In genomic region chr10:122062831-122063674, GRCh38 we compare ENCODE assay signal across 9 cellular contexts.
DNase-seq lines count a peak whose midpoint lies in the region; ATAC-seq and TF ChIP-seq lines count a peak whose summit lies in the region.
"Had no signal": no experiment of that assay in that cellular context is flagged by ENCODE, and none has a peak within 500 bp of the region (broad histone marks: within the 10 kb centered on the region; RNA-seq: fewer than 3 reads in every experiment).

No MANE protein-coding gene starts in this region.

- H3K4me1 Mint-ChIP-seq in natural killer cell treated with Interleukin-12 subunit alpha and Interleukin-12 subunit beta and Interleukin-15 and Interleukin-18, amount 100 ng/mL, for 72 hours (ENCODE audit: low read depth in 2 of 2), result no peaks in the 10 kb centered on the region

- no peak for TF ChIP-seq CTCF in adrenal gland (IDR thresholded peaks at IDR 0.05)
- TF ChIP-seq CTCF in left ventricle myocardium inferior (IDR thresholded peaks at IDR 0.05; ENCODE audit: borderline replicate concordance), result no peak
- TF ChIP-seq CTCF in sigmoid colon (IDR thresholded peaks at IDR 0.05), result no peak

- no peaks in the 10 kb centered on the region for H3K36me3 ChIP-seq in adrenal gland (replicated peaks in 1 of 2)
- H3K36me3 ChIP-seq in left ventricle myocardium inferior, result no peaks in the 10 kb centered on the region
- H3K36me3 ChIP-seq in sigmoid colon, result no peaks in the 10 kb centered on the region

- peak; percentile 34 to 99 (median 88) for TF ChIP-seq EP300 in sigmoid colon (IDR thresholded peaks at IDR 0.05)

- H3K4me1 ChIP-seq in adrenal gland (replicated peaks in 1 of 2), result peaks cover 0 to 10% of the 10 kb centered on the region in 2 donors
- H3K4me1 ChIP-seq in left ventricle myocardium inferior, result peaks cover 37% of the 10 kb centered on the region
- H3K4me1 ChIP-seq in sigmoid colon, result peaks cover 3 to 26% (median 20%) of the 10 kb centered on the region in 4 donors

- H3K27me3 Mint-ChIP-seq in natural killer cell treated with Interleukin-12 subunit alpha and Interleukin-12 subunit beta and Interleukin-15 and Interleukin-18, amount 100 ng/mL, for 72 hours, result peaks cover 5 to 11% of the 10 kb centered on the region in 2 donors

- H3K27ac Mint-ChIP-seq in natural killer cell treated with Interleukin-12 subunit alpha and Interleukin-12 subunit beta and Interleukin-15 and Interleukin-18, amount 100 ng/mL, for 72 hours, result no peak overlapping the region
- H3K27ac Mint-ChIP-seq: dendritic cell treated with granulocyte-macrophage colony-stimulating factor and Interleukin-4, amounts not matched to agents 40 ng/mL and 50 ng/mL, for 4 days had no signal

- DNase-seq in COLO668 (lab: John Stamatoyannopoulos, UW; ENCODE audit: unreplicated experiment) (peak; percentile 66), NCI-H1436 treated with DMSO at 0.1 percent for 48 hours (lab: John Stamatoyannopoulos, UW) (peak; percentile 66), adrenal gland (peak; percentile 77 to 93 (median 85)), left ventricle myocardium inferior (peak; percentile 85), sigmoid colon (peak; percentile 97)
- no peak for DNase-seq in natural killer cell treated with Interleukin-12 subunit alpha and Interleukin-12 subunit beta and Interleukin-15 and Interleukin-18, amount 100 ng/mL, for 72 hours (ENCODE audit: low spot score)
- DNase-seq in stimulated activated CD4-positive, alpha-beta T cell treated with anti-CD3 and anti-CD28 coated beads, Interleukin-4, amount 100 ng/mL, for 1 hour, result no peak

- WGBS in adrenal gland, 4 donors, result 28 to 35% (median 30%) methylated on average over 12 to 13 of the region's 13 CpGs
- WGBS in sigmoid colon, 2 donors, result 19 to 44% methylated on average over 13 of the region's 13 CpGs

- H3K36me3 Mint-ChIP-seq in natural killer cell treated with Interleukin-12 subunit alpha and Interleukin-12 subunit beta and Interleukin-15 and Interleukin-18, amount 100 ng/mL, for 72 hours, result no peaks in the 10 kb centered on the region

- intact Hi-C loops in adrenal gland (cut with DNase I), result no loop called here
- intact Hi-C loops in left ventricle myocardium inferior (cut with micrococcal nuclease), result loop anchor here (2.0 kb wide), 1 partner anchor 50 kb away; no protein-coding TSS in a partner anchor
- intact Hi-C loops in sigmoid colon (cut with DNase I), result loop anchor here (2.0 kb wide), 2 partner anchors 18 to 50 kb away; no protein-coding TSS in a partner anchor

- H3K27ac ChIP-seq in adrenal gland (peak overlapping the region; percentile 24 to 79 (median 56)), left ventricle myocardium inferior (replicated peaks) (peak overlapping the region; percentile 92), sigmoid colon (peak overlapping the region; percentile 86 to 93 (median 89))

- TF ChIP-seq POLR2A in adrenal gland (IDR thresholded peaks at IDR 0.05) (peak in 1 of 2 donors; percentile 69), sigmoid colon (IDR thresholded peaks at IDR 0.05) (no peak)

- no peak for ATAC-seq in natural killer cell treated with Interleukin-12 subunit alpha and Interleukin-12 subunit beta and Interleukin-15 and Interleukin-18, amount 100 ng/mL, for 72 hours
- ATAC-seq in HG03045 (IDR thresholded peaks at IDR 0.05; ENCODE audit: unreplicated experiment), result no peak

- H3K4me3 Mint-ChIP-seq in natural killer cell treated with Interleukin-12 subunit alpha and Interleukin-12 subunit beta and Interleukin-15 and Interleukin-18, amount 100 ng/mL, for 72 hours, result no peak overlapping the region
- H3K4me3 Mint-ChIP-seq: dendritic cell treated with granulocyte-macrophage colony-stimulating factor and Interleukin-4, amounts not matched to agents 40 ng/mL and 50 ng/mL, for 4 days had no signal

- H3K4me3 ChIP-seq in adrenal gland (no peak overlapping the region), left ventricle myocardium inferior (peak overlapping the region; percentile 3), sigmoid colon (no peak overlapping the region)

- H3K27me3 ChIP-seq in adrenal gland, result no peaks in the 10 kb centered on the region
- H3K27me3 ChIP-seq in left ventricle myocardium inferior (ENCODE audit: low read depth), result no peaks in the 10 kb centered on the region
- H3K27me3 ChIP-seq in sigmoid colon, result no peaks in the 10 kb centered on the region

- H3K9me3 Mint-ChIP-seq in natural killer cell treated with Interleukin-12 subunit alpha and Interleukin-12 subunit beta and Interleukin-15 and Interleukin-18, amount 100 ng/mL, for 72 hours, result no peaks in the 10 kb centered on the region
- H3K9me3 Mint-ChIP-seq: dendritic cell treated with granulocyte-macrophage colony-stimulating factor and Interleukin-4, amounts not matched to agents 40 ng/mL and 50 ng/mL, for 4 days had no signal

- H3K9me3 ChIP-seq in adrenal gland (replicated peaks in 1 of 3) (no peaks in the 10 kb centered on the region), left ventricle myocardium inferior (replicated peaks) (no peaks in the 10 kb centered on the region), sigmoid colon (no peaks in the 10 kb centered on the region)

Comparison
In these comparisons a context has a peak if more than half of its experiments do, and no peak if none do; other contexts are left out.
1. DNase-seq: peak in COLO668 (single experiment), NCI-H1436 treated with DMSO at 0.1 percent for 48 hours (single experiment), adrenal gland (7 of 7), left ventricle myocardium inferior (single experiment) and sigmoid colon (single experiment); none in natural killer cell treated with Interleukin-12 subunit alpha and Interleukin-12 subunit beta and Interleukin-15 and Interleukin-18, amount 100 ng/mL, for 72 hours (single experiment) and stimulated activated CD4-positive, alpha-beta T cell treated with anti-CD3 and anti-CD28 coated beads, Interleukin-4, amount 100 ng/mL, for 1 hour (single experiment).
2. intact Hi-C loops: an anchor here in left ventricle myocardium inferior (2.0 kb wide) and sigmoid colon (2.0 kb wide); none called in adrenal gland.
3. Peak in every context shown above with its lines, with median percentiles within 50 percentile points of each other: H3K27ac ChIP-seq.